ENCODE assay signal across 7 cellular contexts in genomic region chr19:54214217-54214616, GRCh38. TPM values are rescaled to one million over a fixed set of nuclear protein-coding genes. Genes with fewer than 3 reads are reported as not detected.
"Had no signal": no experiment of that assay in that cellular context is flagged by ENCODE, and none has a peak within 500 bp of the region (broad histone marks: within the 10 kb centered on the region; RNA-seq: fewer than 3 reads in every experiment).

No MANE protein-coding gene starts in this region.

RNA-seq across cellular contexts. Expression of gene LILRB3, which starts 8.6 kb away (rescaled TPM):
- total RNA-seq: LHCN-M2, MCF 10A, NCI-H460, OCI-LY7, PC-9, RPMI7951 had no signal

RNA-seq across cellular contexts. Expression of gene LILRA6, which starts 28.4 kb away (rescaled TPM):
- total RNA-seq: LHCN-M2, MCF 10A, NCI-H460, OCI-LY7, PC-9, RPMI7951, SJCRH30 had no signal
